8 cellular contexts compared by ENCODE assay signal in genomic region chr14:81169267-81169666, GRCh38. TPM values are rescaled to one million over a fixed set of nuclear protein-coding genes. Genes with fewer than 3 reads are reported as not detected.
DNase-seq lines count a peak whose midpoint lies in the region; ATAC-seq, FAIRE-seq and TF ChIP-seq lines count a peak whose summit lies in the region.
"Had no signal": no experiment of that assay in that cellular context is flagged by ENCODE, and none has a peak within 500 bp of the region (broad histone marks: within the 10 kb centered on the region; RNA-seq: fewer than 3 reads in every experiment).

No MANE protein-coding gene starts in this region.

- H3K36me3 ChIP-seq in HUES64 (ENCODE audit: insufficient read depth, low read length) (no peaks in the 10 kb centered on the region), kidney (ENCODE audit: control insufficient read depth in 1 of 2, insufficient read depth in 2 of 2, low read length in 2 of 2) (no peaks in the 10 kb centered on the region), stomach (no peaks in the 10 kb centered on the region)

- DNase-seq in activated naive CD8-positive, alpha-beta T cell treated with anti-CD3 and anti-CD28 coated beads for 36 hours: no peak
- DNase-seq in kidney (no peak), stomach (no peak), NCI-H2171 treated with DMSO at 0.1 percent for 48 hours (lab: John Stamatoyannopoulos, UW) (no peak), EL (no peak)
- DNase-seq: NCI-H1105 treated with DMSO at 0.1 percent for 48 hours had no signal

- H3K27ac ChIP-seq in HUES64 (ENCODE audit: low read depth, low read length) (no peak overlapping the region), kidney (ENCODE audit: low read depth in 2 of 2, low read length in 2 of 2) (peak overlapping the region; percentile 81 to 98), stomach (peak overlapping the region in 4 of 5 donors; percentile 88 to 97 (median 92))

- H3K9ac ChIP-seq in HUES64 (ENCODE audit: low read depth, low read length) (no peak overlapping the region), kidney (ENCODE audit: low read length in 2 of 2) (peak overlapping the region in 1 of 2 donors; percentile 81)

- H3K27me3 ChIP-seq in HUES64 (ENCODE audit: insufficient read depth, low read length) (no peaks in the 10 kb centered on the region), stomach (no peaks in the 10 kb centered on the region)

- no peaks in the 10 kb centered on the region for H3K9me3 Mint-ChIP-seq in activated naive CD8-positive, alpha-beta T cell treated with anti-CD3 and anti-CD28 coated beads for 36 hours

- H3K4me1 ChIP-seq in HUES64 (ENCODE audit: insufficient read depth, low read length): no peaks in the 10 kb centered on the region
- H3K4me1 ChIP-seq in kidney (ENCODE audit: control insufficient read depth in 1 of 2, insufficient read depth in 1 of 2, low read depth in 1 of 2, low read length in 2 of 2): peaks cover 7 to 8% of the 10 kb centered on the region in 2 donors
- peaks cover 8 to 19% (median 15%) of the 10 kb centered on the region in 4 donors for H3K4me1 ChIP-seq in stomach

- ATAC-seq in HG02981 (IDR thresholded peaks at IDR 0.05; ENCODE audit: unreplicated experiment): no peak

- peaks cover 18% of the 10 kb centered on the region for H3K4me1 Mint-ChIP-seq in activated naive CD8-positive, alpha-beta T cell treated with anti-CD3 and anti-CD28 coated beads for 36 hours

- no peak for FAIRE-seq in kidney (lab: Jason Lieb, UNC)

- TF ChIP-seq EP300 in stomach (IDR thresholded peaks at IDR 0.05): no peak

- peak overlapping the region; percentile 96 for H3K27ac Mint-ChIP-seq in activated naive CD8-positive, alpha-beta T cell treated with anti-CD3 and anti-CD28 coated beads for 36 hours

- TF ChIP-seq POLR2A in stomach (IDR thresholded peaks at IDR 0.05): no peak

- H3K27me3 Mint-ChIP-seq in activated naive CD8-positive, alpha-beta T cell treated with anti-CD3 and anti-CD28 coated beads for 36 hours: no peaks in the 10 kb centered on the region

- peak overlapping the region; percentile 88 for H3K4me3 Mint-ChIP-seq in activated naive CD8-positive, alpha-beta T cell treated with anti-CD3 and anti-CD28 coated beads for 36 hours

- no peaks in the 10 kb centered on the region for H3K36me3 Mint-ChIP-seq in activated naive CD8-positive, alpha-beta T cell treated with anti-CD3 and anti-CD28 coated beads for 36 hours

- H3K9me3 ChIP-seq in HUES64 (ENCODE audit: insufficient read depth, low read depth, low read length): no peaks in the 10 kb centered on the region
- no peaks in the 10 kb centered on the region for H3K9me3 ChIP-seq in kidney (ENCODE audit: control insufficient read depth in 1 of 2, low read length in 2 of 2)
- no peaks in the 10 kb centered on the region for H3K9me3 ChIP-seq in stomach

- WGBS in HUES64: 85% methylated on average over 4 of the region's 4 CpGs
- WGBS in stomach, 5 donors: 62 to 72% (median 64%) methylated on average over 4 of the region's 4 CpGs

- intact Hi-C loops in kidney (cut with DNase I): no loop called here
- intact Hi-C loops in stomach (cut with DNase I; ENCODE audit: low total_unique reads): loop anchor here (10.0 kb wide), 1 partner anchor 174 kb away; no protein-coding TSS in a partner anchor

- TF ChIP-seq CTCF in kidney (IDR thresholded peaks at IDR 0.05; ENCODE audit: borderline replicate concordance, extremely low read depth, insufficient read depth): no peak
- no peak for TF ChIP-seq CTCF in stomach (IDR thresholded peaks at IDR 0.05)

- H3K4me3 ChIP-seq in HUES64 (ENCODE audit: low read length) (peak overlapping the region; percentile 71), kidney (ENCODE audit: low read length in 2 of 2) (peak overlapping the region; percentile 79 to 82), stomach (peak overlapping the region; percentile 56 to 74 (median 60))

RNA-seq across cellular contexts. Expression of gene GTF2A1, which starts 51.5 kb away (rescaled TPM):
- 29.5 TPM for polyA plus RNA-seq in HUES64 (2013, experiment 1 of 2)
- 30.9 TPM for polyA plus RNA-seq in HUES64 (2013, experiment 2 of 2)
- 10 to 100 TPM; 42.5 TPM for total RNA-seq in activated naive CD8-positive, alpha-beta T cell treated with anti-CD3 and anti-CD28 coated beads for 36 hours
- total RNA-seq in kidney: 27.0 TPM
- 4.7 TPM for polyA plus RNA-seq in kidney (ENCODE audit: insufficient read depth, low read depth, low replicate concordance)
- 10 to 100 TPM in 3 of 5 donors, 1 to 10 TPM in 2; 2.0 to 73.5 (median 10.7) TPM for total RNA-seq in stomach
- 1 to 10 TPM; 4.7 to 7.9 (median 5.4) TPM for polyA plus RNA-seq in stomach
